ENCODE assay signal across 27 cellular contexts in genomic region chr1:200478945-200479558, GRCh38.
"Had no signal": no experiment of that assay in that cellular context is flagged by ENCODE, and none has a peak within 500 bp of the region (broad histone marks: within the 10 kb centered on the region; RNA-seq: fewer than 3 reads in every experiment).

No MANE protein-coding gene starts in this region.

- H3K36me3 Mint-ChIP-seq: activated naive CD8-positive, alpha-beta T cell treated with anti-CD3 and anti-CD28 coated beads, Interleukin-2, amount 10 ng/mL, durations not matched to agents 7 days and 5 days; brain; neural progenitor cell; T-cell; type B pancreatic cell had no signal

- DNase-seq: activated CD4-positive, alpha-beta T cell treated with anti-CD3 and anti-CD28 coated beads for 4 hours; activated CD4-positive, alpha-beta T cell treated with anti-CD3 and anti-CD28 coated beads, Interleukin-2, amount 50 U/mL, for 4 hours; activated CD4-positive, CD25-positive, alpha-beta regulatory T cell; activated effector memory CD4-positive, alpha-beta T cell treated with Interleukin-2 at 50 U/mL for 16 hours; activated naive CD4-positive, alpha-beta T cell treated with Interleukin-2 at 50 U/mL for 16 hours; activated naive CD8-positive, alpha-beta T cell treated with anti-CD3 and anti-CD28 coated beads, Interleukin-2, amount 10 ng/mL, durations not matched to agents 7 days and 5 days; activated T-cell treated with anti-CD3 and anti-CD28 coated beads for 4 hours; activated T-cell treated with anti-CD3 and anti-CD28 coated beads, Interleukin-2, amount 50 U/mL, for 72 hours; dorsolateral prefrontal cortex; effector memory CD4-positive, alpha-beta T cell; gastrocnemius medialis; hippocampal formation; left cardiac atrium; left ventricle myocardium superior; right cardiac atrium; stimulated activated CD4-positive, alpha-beta T cell treated with anti-CD3 and anti-CD28 coated beads, Interleukin-12 subunit alpha, Interleukin-12 subunit beta, amount 100 ng/mL, for 4 hours; stimulated activated CD4-positive, alpha-beta T cell treated with anti-CD3 and anti-CD28 coated beads, Interleukin-4, amount 100 ng/mL, for 1 hour; T-cell had no signal

- H3K4me1 ChIP-seq: ascending aorta, gastrocnemius medialis, neural progenitor cell, vagina had no signal

- H3K27ac ChIP-seq: ascending aorta, cardiac muscle cell, coronary artery, dorsolateral prefrontal cortex, gastrocnemius medialis, neural progenitor cell, vagina had no signal

- H3K4me3 Mint-ChIP-seq: activated naive CD8-positive, alpha-beta T cell treated with anti-CD3 and anti-CD28 coated beads, Interleukin-2, amount 10 ng/mL, durations not matched to agents 7 days and 5 days; activated T-cell treated with anti-CD3 and anti-CD28 coated beads, Interleukin-2, amount 50 U/mL, for 72 hours; brain; neural progenitor cell; stimulated activated naive CD8-positive, alpha-beta T cell treated with anti-CD3 and anti-CD28 coated beads, Interleukin-15, Interleukin-2, amounts not matched to agents 100 ng/mL and 50 ng/mL, for 24 hours; T-cell; T-helper 2 cell treated with Interferon-gamma antibody and Interleukin-4, amounts not matched to agents 5 μg/mL and 100 μg/mL, for 36 hours; type B pancreatic cell had no signal

- H3K27me3 ChIP-seq: ascending aorta, cardiac muscle cell, neural progenitor cell, vagina had no signal

- H3K4me3 ChIP-seq: ascending aorta, cardiac muscle cell, coronary artery, dorsolateral prefrontal cortex, gastrocnemius medialis, neural progenitor cell, vagina had no signal

- ATAC-seq: activated T-cell treated with anti-CD3 and anti-CD28 coated beads, Interleukin-2, amount 50 U/mL, for 72 hours; gastrocnemius medialis; left cardiac atrium; left ventricle myocardium superior; right cardiac atrium; T-cell had no signal

- H3K9me3 ChIP-seq: ascending aorta, gastrocnemius medialis, vagina had no signal

- H3K9me3 Mint-ChIP-seq: activated naive CD8-positive, alpha-beta T cell treated with anti-CD3 and anti-CD28 coated beads, Interleukin-2, amount 10 ng/mL, durations not matched to agents 7 days and 5 days; activated T-cell treated with anti-CD3 and anti-CD28 coated beads, Interleukin-2, amount 50 U/mL, for 72 hours; stimulated activated naive CD8-positive, alpha-beta T cell treated with anti-CD3 and anti-CD28 coated beads, Interleukin-15, Interleukin-2, amounts not matched to agents 100 ng/mL and 50 ng/mL, for 24 hours; T-cell; T-helper 2 cell treated with Interferon-gamma antibody and Interleukin-4, amounts not matched to agents 5 μg/mL and 100 μg/mL, for 36 hours; type B pancreatic cell had no signal

- H3K27ac Mint-ChIP-seq: activated naive CD8-positive, alpha-beta T cell treated with anti-CD3 and anti-CD28 coated beads, Interleukin-2, amount 10 ng/mL, durations not matched to agents 7 days and 5 days; activated T-cell treated with anti-CD3 and anti-CD28 coated beads, Interleukin-2, amount 50 U/mL, for 72 hours; brain; neural progenitor cell; stimulated activated naive CD8-positive, alpha-beta T cell treated with anti-CD3 and anti-CD28 coated beads, Interleukin-15, Interleukin-2, amounts not matched to agents 100 ng/mL and 50 ng/mL, for 24 hours; T-cell; T-helper 2 cell treated with Interferon-gamma antibody and Interleukin-4, amounts not matched to agents 5 μg/mL and 100 μg/mL, for 36 hours; type B pancreatic cell had no signal

- H3K36me3 ChIP-seq: ascending aorta, cardiac muscle cell, gastrocnemius medialis, neural progenitor cell, vagina had no signal
